ENCODE assay signal across 8 cellular contexts in genomic region chr21:44011774-44012473, GRCh38. TPM values are rescaled to one million over a fixed set of nuclear protein-coding genes. Genes with fewer than 3 reads are reported as not detected.
DNase-seq lines count a peak whose midpoint lies in the region; ATAC-seq and TF ChIP-seq lines count a peak whose summit lies in the region.

TSS of gene TRAPPC10 (plus strand) at chr21:44012309. CDS start at chr21:44012494, 185 bp downstream.

- no peaks in the 10 kb centered on the region for H3K27me3 ChIP-seq in OCI-LY3 (ENCODE audit: low read depth, low read length)
- no peaks in the 10 kb centered on the region for H3K27me3 ChIP-seq in mononuclear cell (ENCODE audit: insufficient read depth, low read length)

- DNase-seq in CMK (ENCODE audit: low read depth) (peak; percentile 76), HS-27A (ENCODE audit: low read depth) (peak; percentile 34), activated T-cell treated with anti-CD3 and anti-CD28 coated beads for 24 hours (ENCODE audit: low read depth) (peak; percentile 78), epidermal melanocyte (ENCODE audit: insufficient read length, low spot score) (peak; percentile 80)
- peak; percentile 50 to 62 for DNase-seq in stimulated activated CD8-positive, alpha-beta memory T cell treated with anti-CD3 and anti-CD28 coated beads, Interleukin-2, amount 100 ng/mL, for 1 hour (ENCODE audit: low read depth in 2 of 2)

- no peak within 1 kb of the TSS for H2AFZ ChIP-seq in OCI-LY3 (ENCODE audit: low read depth, low read length)

- H3K4me1 ChIP-seq in OCI-LY3 (ENCODE audit: low read length) (peaks cover 35% of the 10 kb centered on the region), mononuclear cell (ENCODE audit: insufficient read depth, low read length) (peaks cover 52% of the 10 kb centered on the region)

- H3K36me3 ChIP-seq in OCI-LY3 (replicated peaks; ENCODE audit: low read depth, low read length) = no peaks in the 10 kb centered on the region

- H3K27ac ChIP-seq in OCI-LY3 (ENCODE audit: low read length) = peak within 1 kb of the TSS; percentile 95

- peak within 1 kb of the TSS; percentile 87 for H3K9ac ChIP-seq in OCI-LY3 (ENCODE audit: low read length)

- no peaks in the 10 kb centered on the region for H3K9me3 ChIP-seq in OCI-LY3 (ENCODE audit: insufficient read depth, low read length)
- H3K9me3 ChIP-seq in mononuclear cell (ENCODE audit: low read depth, low read length) = no peaks in the 10 kb centered on the region

- H3K4me3 ChIP-seq in OCI-LY3 (ENCODE audit: low read length) = peak within 1 kb of the TSS; percentile 88
- peak within 1 kb of the TSS; percentile 77 for H3K4me3 ChIP-seq in mononuclear cell (ENCODE audit: low read length)

- no peak for TF ChIP-seq CTCF in OCI-LY3 (IDR thresholded peaks at IDR 0.05; ENCODE audit: low read depth, low read length)

- ATAC-seq in GM19455 (IDR thresholded peaks at IDR 0.05; ENCODE audit: unreplicated experiment) = peak; percentile 71

- H4K20me1 ChIP-seq in OCI-LY3 (ENCODE audit: insufficient read depth, low read length) = no peaks in the 10 kb centered on the region

- H3K79me2 ChIP-seq in OCI-LY3 (ENCODE audit: low read length) = peaks cover 45% of the 10 kb centered on the region

- H3K4me2 ChIP-seq in OCI-LY3 (ENCODE audit: low read length) = peak within 1 kb of the TSS; percentile 97

RNA-seq across cellular contexts. Expression of gene TRAPPC10, which starts in this region (rescaled TPM):
- total RNA-seq in mononuclear cell = 75.4 TPM

Comparison
In these comparisons a context has a peak if more than half of its experiments do, and no peak if none do; other contexts are left out.
1. Peak in every context shown above with its lines: DNase-seq, ATAC-seq, H3K4me3 ChIP-seq and H3K27ac ChIP-seq.